1 cellular context compared by ENCODE assay signal in the genomic region with DNA sequence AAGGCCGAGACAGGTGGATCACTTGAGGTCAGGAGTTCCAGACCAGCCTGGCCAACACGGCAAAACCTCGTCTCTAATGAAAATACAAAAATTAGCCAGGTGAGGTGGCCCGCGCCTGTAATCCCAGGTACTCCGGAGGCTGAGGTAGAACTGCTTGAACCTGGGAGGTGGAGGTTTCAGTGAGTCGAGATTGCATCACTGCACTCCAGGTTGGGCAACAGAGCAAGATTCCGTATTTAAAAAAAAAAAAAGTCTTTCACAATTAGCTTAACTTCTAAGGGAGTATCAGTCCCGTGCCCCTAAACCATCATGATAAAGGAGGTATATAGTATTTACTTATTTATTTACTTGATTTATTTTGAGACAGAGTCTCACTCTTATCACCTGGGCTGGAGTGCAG.
TF ChIP-seq lines count a peak whose summit lies in the region.

No MANE protein-coding gene starts in this region.

TF ChIP-seq in liver, 16 proteins besides CTCF, POLR2A, EP300 and RAD21 (continued from another document):
- TF ChIP-seq REST (IDR thresholded peaks at IDR 0.05), result no peak
- TF ChIP-seq RXRA (IDR thresholded peaks at IDR 0.05), result no peak
- no peak for TF ChIP-seq ZBTB33 (IDR thresholded peaks at IDR 0.05)
- no peak for TF ChIP-seq JUND (IDR thresholded peaks at IDR 0.05)
- TF ChIP-seq EGR1 (IDR thresholded peaks at IDR 0.05; ENCODE audit: low read depth in 2 of 2), result no peak
